ENCODE assay signal across 8 cellular contexts in genomic region chr18:9082763-9083510, GRCh38. TPM values are rescaled to one million over a fixed set of nuclear protein-coding genes. Genes with fewer than 3 reads are reported as not detected.
DNase-seq lines count a peak whose midpoint lies in the region; ATAC-seq and TF ChIP-seq lines count a peak whose summit lies in the region.

No MANE protein-coding gene starts in this region.

- H3K4me1 Mint-ChIP-seq in naive B cell (peaks cover 15 to 19% (median 16%) of the 10 kb centered on the region in 3 donors), type B pancreatic cell (ENCODE audit: unreplicated experiment) (peaks cover 18% of the 10 kb centered on the region)

- DNase-seq in UCSD-AML1 (lab: John Stamatoyannopoulos, UW; ENCODE audit: unreplicated experiment) = peak; percentile 18
- no peak for DNase-seq in naive B cell
- no peak for DNase-seq in SJCRH30
- no peak for DNase-seq in H4 (ENCODE audit: low spot score)
- no peak for DNase-seq in type B pancreatic cell (ENCODE audit: extremely low spot score, unreplicated experiment)
- DNase-seq in prostate gland (ENCODE audit: low spot score) = no peak

- intact Hi-C loops in prostate gland (cut with DNase I) = no loop called here

- H3K27me3 ChIP-seq in SJCRH30 (no peaks in the 10 kb centered on the region), prostate gland (replicated peaks; ENCODE audit: insufficient read depth) (no peaks in the 10 kb centered on the region)

- H3K4me3 ChIP-seq in SJCRH30 (no peak overlapping the region), prostate gland (no peak overlapping the region)

- H3K9me3 ChIP-seq in SJCRH30 (replicated peaks) (no peaks in the 10 kb centered on the region), prostate gland (no peaks in the 10 kb centered on the region)

- WGBS in prostate gland = 83% methylated on average over 5 of the region's 5 CpGs

- H3K9me3 Mint-ChIP-seq in naive B cell (no peaks in the 10 kb centered on the region), type B pancreatic cell (no peaks in the 10 kb centered on the region)

- peak overlapping the region in 1 of 6 donors; percentile 16 for H3K27ac Mint-ChIP-seq in naive B cell
- H3K27ac Mint-ChIP-seq in type B pancreatic cell = no peak overlapping the region

- H3K4me3 Mint-ChIP-seq in naive B cell (no peak overlapping the region), type B pancreatic cell (no peak overlapping the region)

- H3K36me3 Mint-ChIP-seq in naive B cell (no peaks in the 10 kb centered on the region), type B pancreatic cell (no peaks in the 10 kb centered on the region)

- peak; percentile 89 for ATAC-seq in GM19035 (IDR thresholded peaks at IDR 0.05; ENCODE audit: unreplicated experiment)
- peak; percentile 81 for ATAC-seq in HG02938 (IDR thresholded peaks at IDR 0.05; ENCODE audit: unreplicated experiment)
- ATAC-seq in naive B cell (ENCODE audit: low read depth in 2 of 2) = peak; percentile 47 to 63

- TF ChIP-seq CTCF in type B pancreatic cell (conservative IDR thresholded peaks at IDR 0.05) (no peak), prostate gland (IDR thresholded peaks at IDR 0.05) (no peak)

- H3K36me3 ChIP-seq in SJCRH30 (no peaks in the 10 kb centered on the region), prostate gland (no peaks in the 10 kb centered on the region)

- TF ChIP-seq POLR2A in prostate gland (IDR thresholded peaks at IDR 0.05) = no peak

- H3K27ac ChIP-seq in SJCRH30 (no peak overlapping the region), prostate gland (no peak overlapping the region)

- H3K27me3 Mint-ChIP-seq in naive B cell (no peaks in the 10 kb centered on the region), type B pancreatic cell (no peaks in the 10 kb centered on the region)

- H3K4me1 ChIP-seq in SJCRH30 (no peaks in the 10 kb centered on the region), prostate gland (replicated peaks) (no peaks in the 10 kb centered on the region)

RNA-seq across cellular contexts. Expression of gene NDUFV2, which starts 19.6 kb away (rescaled TPM):
- polyA plus RNA-seq in naive B cell (ENCODE audit: low read depth in 6 of 6) = 100 to 1,000 TPM; 109 to 199 (median 154) TPM
- 111 and 125 TPM in 2 replicates for total RNA-seq in SJCRH30 (2014; rRNA removed; shearing (Covaris generic))
- total RNA-seq in H4 (2014; rRNA removed; shearing (Covaris generic)) = 203 and 236 TPM in 2 replicates
- total RNA-seq in type B pancreatic cell (ENCODE audit: low replicate concordance) (122 and 135 TPM in 2 replicates), prostate gland (100 to 1,000 TPM; 114 to 161 TPM)

RNA-seq across cellular contexts. Expression of gene ANKRD12, which starts 53.6 kb away (rescaled TPM):
- polyA plus RNA-seq in naive B cell (ENCODE audit: low read depth in 6 of 6) = 10 to 100 TPM in 5 of 6 donors, 1 to 10 TPM in 1; 6.7 to 93.9 (median 27.4) TPM
- 14.7 and 19.5 TPM in 2 replicates for total RNA-seq in SJCRH30 (2014; rRNA removed; shearing (Covaris generic))
- total RNA-seq in H4 (2014; rRNA removed; shearing (Covaris generic)) = 5.1 and 14.1 TPM in 2 replicates
- total RNA-seq in type B pancreatic cell (ENCODE audit: low replicate concordance) (28.2 and 38.8 TPM in 2 replicates), prostate gland (10 to 100 TPM; 38.7 to 50.1 TPM)
